18 cellular contexts compared by ENCODE assay signal in the genomic region with DNA sequence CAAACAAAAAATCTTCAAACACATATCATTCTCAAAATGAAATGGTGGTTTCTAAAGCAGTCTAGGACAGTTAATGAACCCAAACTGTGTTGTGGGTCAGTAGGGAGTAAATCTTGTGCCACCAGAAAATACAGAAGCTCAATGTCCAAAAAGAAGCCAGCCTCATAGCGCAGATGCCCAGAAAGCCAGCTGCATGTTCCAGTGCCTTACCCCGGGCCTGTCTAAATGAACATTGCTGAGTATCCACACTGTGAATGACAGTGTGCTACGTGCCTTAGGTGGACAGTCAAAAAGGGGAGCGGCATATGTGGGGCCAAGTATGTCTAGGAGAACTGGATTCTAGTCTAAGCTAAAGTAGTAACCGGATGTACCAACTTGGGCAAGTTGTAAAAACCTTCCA. TPM values are rescaled to one million over a fixed set of nuclear protein-coding genes. Genes with fewer than 3 reads are reported as not detected.
DNase-seq lines count a peak whose midpoint lies in the region; ATAC-seq lines count a peak whose summit lies in the region.
"Had no signal": no experiment of that assay in that cellular context is flagged by ENCODE, and none has a peak within 500 bp of the region (broad histone marks: within the 10 kb centered on the region; RNA-seq: fewer than 3 reads in every experiment).

No MANE protein-coding gene starts in this region.

- no peak overlapping the region for H3K4me3 Mint-ChIP-seq in activated naive CD4-positive, alpha-beta T cell treated with anti-CD3 and anti-CD28 coated beads for 36 hours
- H3K4me3 Mint-ChIP-seq in activated naive CD4-positive, alpha-beta T cell treated with anti-CD3 and anti-CD28 coated beads, Interleukin-2, amount 10 ng/mL, durations not matched to agents 7 days and 5 days, result no peak overlapping the region
- H3K4me3 Mint-ChIP-seq in activated CD8-positive, alpha-beta T cell treated with anti-CD3 and anti-CD28 coated beads, Interleukin-2, amount 10 ng/mL, durations not matched to agents 7 days and 5 days, result no peak overlapping the region
- H3K4me3 Mint-ChIP-seq in stimulated activated effector memory CD8-positive, alpha-beta T cell treated with anti-CD3 and anti-CD28 coated beads, Interleukin-12 subunit alpha, Interleukin-12 subunit beta, amount 100 ng/mL, for 72 hours, result peak overlapping the region; percentile 28

- POLR2A ChIA-PET in activated CD8-positive, alpha-beta T cell treated with anti-CD3 and anti-CD28 coated beads, Interleukin-2, amount 10 ng/mL, durations not matched to agents 7 days and 5 days (lab: Charles Lee), result interaction anchor here (1.5 kb wide), 1 partner anchor 10 kb away, joined by 4 read pairs; no protein-coding TSS in a partner anchor

- intact Hi-C loops in activated naive CD4-positive, alpha-beta T cell treated with anti-CD3 and anti-CD28 coated beads for 36 hours (cut with micrococcal nuclease), result no loop called here

- CTCF ChIA-PET in activated naive CD4-positive, alpha-beta T cell treated with anti-CD3 and anti-CD28 coated beads for 36 hours (lab: Charles Lee), result interaction anchor here (0.6 to 1.6 kb wide), 3 partner anchors 12 to 102 kb away, joined by 3 to 6 read pairs (median 3); no protein-coding TSS in a partner anchor
- CTCF ChIA-PET in activated naive CD4-positive, alpha-beta T cell treated with anti-CD3 and anti-CD28 coated beads, Interleukin-2, amount 10 ng/mL, durations not matched to agents 7 days and 5 days (lab: Charles Lee), result interaction anchor here (0.6 to 1.4 kb wide), 3 partner anchors 9 to 98 kb away, joined by 3 to 4 read pairs (median 3); no protein-coding TSS in a partner anchor
- CTCF ChIA-PET in activated CD8-positive, alpha-beta T cell treated with anti-CD3 and anti-CD28 coated beads, Interleukin-2, amount 10 ng/mL, durations not matched to agents 7 days and 5 days (lab: Charles Lee), result interaction anchor here (0.9 to 2.7 kb wide), 4 partner anchors 15 to 152 kb away, joined by 3 to 10 read pairs (median 6); no protein-coding TSS in a partner anchor

- no peaks in the 10 kb centered on the region for H3K36me3 ChIP-seq in iPS-18a (ENCODE audit: control insufficient read depth, low read depth, low read length)
- H3K36me3 ChIP-seq: cardiac muscle cell, esophagus squamous epithelium, right atrium auricular region, thyroid gland had no signal

- H3K27ac Mint-ChIP-seq in activated naive CD4-positive, alpha-beta T cell treated with anti-CD3 and anti-CD28 coated beads for 36 hours, result peak overlapping the region; percentile 72
- H3K27ac Mint-ChIP-seq in activated naive CD4-positive, alpha-beta T cell treated with anti-CD3 and anti-CD28 coated beads, Interleukin-2, amount 10 ng/mL, durations not matched to agents 7 days and 5 days, result no peak overlapping the region
- H3K27ac Mint-ChIP-seq in activated CD8-positive, alpha-beta T cell treated with anti-CD3 and anti-CD28 coated beads, Interleukin-2, amount 10 ng/mL, durations not matched to agents 7 days and 5 days, result no peak overlapping the region
- H3K27ac Mint-ChIP-seq in stimulated activated effector memory CD8-positive, alpha-beta T cell treated with anti-CD3 and anti-CD28 coated beads, Interleukin-12 subunit alpha, Interleukin-12 subunit beta, amount 100 ng/mL, for 72 hours, result peak overlapping the region; percentile 83

- H3K36me3 Mint-ChIP-seq in activated naive CD4-positive, alpha-beta T cell treated with anti-CD3 and anti-CD28 coated beads for 36 hours (ENCODE audit: low read depth), result peaks cover 19% of the 10 kb centered on the region
- peaks cover 33% of the 10 kb centered on the region for H3K36me3 Mint-ChIP-seq in activated naive CD4-positive, alpha-beta T cell treated with anti-CD3 and anti-CD28 coated beads, Interleukin-2, amount 10 ng/mL, durations not matched to agents 7 days and 5 days
- peaks cover 27% of the 10 kb centered on the region for H3K36me3 Mint-ChIP-seq in activated CD8-positive, alpha-beta T cell treated with anti-CD3 and anti-CD28 coated beads, Interleukin-2, amount 10 ng/mL, durations not matched to agents 7 days and 5 days (ENCODE audit: low read depth)
- H3K36me3 Mint-ChIP-seq in stimulated activated effector memory CD8-positive, alpha-beta T cell treated with anti-CD3 and anti-CD28 coated beads, Interleukin-12 subunit alpha, Interleukin-12 subunit beta, amount 100 ng/mL, for 72 hours, result peaks cover 59% of the 10 kb centered on the region

- peaks cover 52% of the 10 kb centered on the region for H3K4me1 ChIP-seq in iPS-18a (ENCODE audit: control insufficient read depth, low read depth, low read length)

- ATAC-seq in activated CD8-positive, alpha-beta T cell treated with anti-CD3 and anti-CD28 coated beads, Interleukin-2, amount 10 ng/mL, durations not matched to agents 7 days and 5 days, result no peak
- no peak for ATAC-seq in stimulated activated effector memory CD8-positive, alpha-beta T cell treated with anti-CD3 and anti-CD28 coated beads, Interleukin-12 subunit alpha, Interleukin-12 subunit beta, amount 100 ng/mL, for 72 hours
- no peak for ATAC-seq in GM19397 (IDR thresholded peaks at IDR 0.05; ENCODE audit: unreplicated experiment)
- ATAC-seq: left ventricle myocardium superior, mucosa of descending colon had no signal

- H3K27ac ChIP-seq in iPS-18a (ENCODE audit: low read length), result peak overlapping the region; percentile 26
- H3K27ac ChIP-seq: cardiac muscle cell, esophagus squamous epithelium, right atrium auricular region, thyroid gland had no signal

- H3K4me3 ChIP-seq in iPS-18a (ENCODE audit: low read length), result no peak overlapping the region
- H3K4me3 ChIP-seq: cardiac muscle cell, esophagus squamous epithelium, mucosa of descending colon, right atrium auricular region, thyroid gland had no signal

- no peak for DNase-seq in activated naive CD4-positive, alpha-beta T cell treated with anti-CD3 and anti-CD28 coated beads for 36 hours
- no peak for DNase-seq in activated naive CD4-positive, alpha-beta T cell treated with anti-CD3 and anti-CD28 coated beads, Interleukin-2, amount 10 ng/mL, durations not matched to agents 7 days and 5 days
- DNase-seq in activated CD8-positive, alpha-beta T cell treated with anti-CD3 and anti-CD28 coated beads, Interleukin-2, amount 10 ng/mL, durations not matched to agents 7 days and 5 days, result peak; percentile 15
- peak in 1 of 2 donors; percentile 45 for DNase-seq in stimulated activated effector memory CD8-positive, alpha-beta T cell treated with anti-CD3 and anti-CD28 coated beads, Interleukin-12 subunit alpha, Interleukin-12 subunit beta, amount 100 ng/mL, for 72 hours (ENCODE audit: low spot score in 2 of 2)
- DNase-seq in NCI-H2029 (lab: John Stamatoyannopoulos, UW) (no peak), cerebellar nuclear complex (lab: John Stamatoyannopoulos, UW) (no peak)
- DNase-seq: activated CD4-positive, alpha-beta T cell treated with anti-CD3 and anti-CD28 coated beads for 1 hour; DMS79; esophagus squamous epithelium; left ventricle myocardium superior; mucosa of descending colon; NCI-H2081 treated with DMSO at 0.1 percent for 48 hours; NCI-H526 treated with DMSO at 0.1 percent for 48 hours; thyroid gland had no signal

- H3K27me3 Mint-ChIP-seq in activated naive CD4-positive, alpha-beta T cell treated with anti-CD3 and anti-CD28 coated beads for 36 hours (ENCODE audit: low read depth), result no peaks in the 10 kb centered on the region
- H3K27me3 Mint-ChIP-seq in activated naive CD4-positive, alpha-beta T cell treated with anti-CD3 and anti-CD28 coated beads, Interleukin-2, amount 10 ng/mL, durations not matched to agents 7 days and 5 days, result no peaks in the 10 kb centered on the region
- H3K27me3 Mint-ChIP-seq in activated CD8-positive, alpha-beta T cell treated with anti-CD3 and anti-CD28 coated beads, Interleukin-2, amount 10 ng/mL, durations not matched to agents 7 days and 5 days (ENCODE audit: low read depth), result no peaks in the 10 kb centered on the region

- no peak overlapping the region for H3K9ac ChIP-seq in iPS-18a (ENCODE audit: low read length)

- no peaks in the 10 kb centered on the region for H3K27me3 ChIP-seq in iPS-18a (ENCODE audit: control insufficient read depth, insufficient read depth, low read length)
- H3K27me3 ChIP-seq: cardiac muscle cell, esophagus squamous epithelium, right atrium auricular region, thyroid gland had no signal

- peaks cover 99% of the 10 kb centered on the region for H3K4me1 Mint-ChIP-seq in activated naive CD4-positive, alpha-beta T cell treated with anti-CD3 and anti-CD28 coated beads for 36 hours (ENCODE audit: low read depth)
- peaks cover 90% of the 10 kb centered on the region for H3K4me1 Mint-ChIP-seq in activated naive CD4-positive, alpha-beta T cell treated with anti-CD3 and anti-CD28 coated beads, Interleukin-2, amount 10 ng/mL, durations not matched to agents 7 days and 5 days
- peaks cover 92% of the 10 kb centered on the region for H3K4me1 Mint-ChIP-seq in activated CD8-positive, alpha-beta T cell treated with anti-CD3 and anti-CD28 coated beads, Interleukin-2, amount 10 ng/mL, durations not matched to agents 7 days and 5 days (ENCODE audit: low read depth)
- H3K4me1 Mint-ChIP-seq in stimulated activated effector memory CD8-positive, alpha-beta T cell treated with anti-CD3 and anti-CD28 coated beads, Interleukin-12 subunit alpha, Interleukin-12 subunit beta, amount 100 ng/mL, for 72 hours, result peaks cover 95% of the 10 kb centered on the region

- H3K9me3 ChIP-seq in iPS-18a (ENCODE audit: control insufficient read depth, low read depth, low read length), result no peaks in the 10 kb centered on the region
- H3K9me3 ChIP-seq: esophagus squamous epithelium, mucosa of descending colon, right atrium auricular region, thyroid gland had no signal

- no peaks in the 10 kb centered on the region for H3K9me3 Mint-ChIP-seq in activated naive CD4-positive, alpha-beta T cell treated with anti-CD3 and anti-CD28 coated beads for 36 hours
- no peaks in the 10 kb centered on the region for H3K9me3 Mint-ChIP-seq in activated naive CD4-positive, alpha-beta T cell treated with anti-CD3 and anti-CD28 coated beads, Interleukin-2, amount 10 ng/mL, durations not matched to agents 7 days and 5 days
- H3K9me3 Mint-ChIP-seq in activated CD8-positive, alpha-beta T cell treated with anti-CD3 and anti-CD28 coated beads, Interleukin-2, amount 10 ng/mL, durations not matched to agents 7 days and 5 days (ENCODE audit: insufficient read depth), result no peaks in the 10 kb centered on the region
- H3K9me3 Mint-ChIP-seq in stimulated activated effector memory CD8-positive, alpha-beta T cell treated with anti-CD3 and anti-CD28 coated beads, Interleukin-12 subunit alpha, Interleukin-12 subunit beta, amount 100 ng/mL, for 72 hours, result no peaks in the 10 kb centered on the region

RNA-seq across cellular contexts. Expression of gene FYN, which starts 10.9 kb away (rescaled TPM):
- total RNA-seq in activated naive CD4-positive, alpha-beta T cell treated with anti-CD3 and anti-CD28 coated beads for 36 hours, result 100 to 1,000 TPM; 236 to 244 TPM
- total RNA-seq in activated CD8-positive, alpha-beta T cell treated with anti-CD3 and anti-CD28 coated beads, Interleukin-2, amount 10 ng/mL, durations not matched to agents 7 days and 5 days, result 100 to 1,000 TPM; 148 to 154 TPM

Comparison
In these comparisons a context has a peak if more than half of its experiments do, and no peak if none do; other contexts are left out.
1. H3K27ac Mint-ChIP-seq: peak in activated naive CD4-positive, alpha-beta T cell treated with anti-CD3 and anti-CD28 coated beads for 36 hours (single experiment) and stimulated activated effector memory CD8-positive, alpha-beta T cell treated with anti-CD3 and anti-CD28 coated beads, Interleukin-12 subunit alpha, Interleukin-12 subunit beta, amount 100 ng/mL, for 72 hours (single experiment); none in activated naive CD4-positive, alpha-beta T cell treated with anti-CD3 and anti-CD28 coated beads, Interleukin-2, amount 10 ng/mL, durations not matched to agents 7 days and 5 days (single experiment) and activated CD8-positive, alpha-beta T cell treated with anti-CD3 and anti-CD28 coated beads, Interleukin-2, amount 10 ng/mL, durations not matched to agents 7 days and 5 days (single experiment).